ENCODE assay signal across 1 cellular context in the genomic region with DNA sequence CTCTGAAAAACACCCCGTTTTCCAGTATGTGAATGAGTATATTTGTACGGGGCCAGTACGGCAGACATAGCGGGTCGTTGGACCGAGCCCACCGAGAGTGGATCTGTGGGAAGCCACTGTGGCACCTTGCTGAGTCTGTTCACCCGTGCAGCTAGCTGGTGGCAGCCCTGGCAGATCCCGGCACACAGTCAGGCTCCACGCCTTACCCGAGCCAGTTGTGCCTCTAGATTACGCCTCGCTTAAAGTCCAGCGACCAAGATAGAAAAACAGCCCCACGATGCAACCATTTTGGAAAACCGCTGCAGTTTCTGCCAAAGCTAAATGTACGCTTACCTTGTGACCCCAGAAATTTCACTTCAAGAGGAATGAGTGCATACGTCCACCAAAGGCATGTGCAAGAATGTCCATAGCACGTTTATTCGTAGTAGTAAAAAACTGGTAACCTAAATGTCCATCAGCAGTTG.
TF ChIP-seq lines count a peak whose summit lies in the region.

No MANE protein-coding gene starts in this region.

TF ChIP-seq in H1, 55 proteins besides CTCF, POLR2A, EP300 and RAD21:
- no peak for TF ChIP-seq CBX8 (IDR thresholded peaks at IDR 0.05; ENCODE audit: borderline replicate concordance, low read depth, low read length)
- TF ChIP-seq ASH2L (IDR thresholded peaks at IDR 0.05; ENCODE audit: low read length), result peak; percentile 88
- TF ChIP-seq RBBP5 (IDR thresholded peaks at IDR 0.05; ENCODE audit: borderline replicate concordance, low read depth, low read length), result peak; percentile 5
